25 cellular contexts compared by ENCODE assay signal in genomic region chr7:90966346-90966745, GRCh38.
DNase-seq lines count a peak whose midpoint lies in the region; ATAC-seq and TF ChIP-seq lines count a peak whose summit lies in the region.
"Had no signal": no experiment of that assay in that cellular context is flagged by ENCODE, and none has a peak within 500 bp of the region (broad histone marks: within the 10 kb centered on the region; RNA-seq: fewer than 3 reads in every experiment).

No MANE protein-coding gene starts in this region.

- peak overlapping the region; percentile 74 for H3K27ac Mint-ChIP-seq in memory B cell
- peak overlapping the region; percentile 21 for H3K27ac Mint-ChIP-seq in stimulated activated memory B cell treated with anti-CD40 and anti-IgM and Interleukin-4, amounts not matched to agents 10 μg/mL and 1 μg/mL and 100 μg/mL, for 72 hours
- H3K27ac Mint-ChIP-seq: CD4-positive, alpha-beta T cell; HFFc6; T-cell had no signal

- H3K27me3 Mint-ChIP-seq in memory B cell: no peaks in the 10 kb centered on the region
- no peaks in the 10 kb centered on the region for H3K27me3 Mint-ChIP-seq in stimulated activated memory B cell treated with anti-CD40 and anti-IgM and Interleukin-4, amounts not matched to agents 10 μg/mL and 1 μg/mL and 100 μg/mL, for 72 hours
- H3K27me3 Mint-ChIP-seq: CD4-positive, alpha-beta T cell had no signal

- H3K9me3 ChIP-seq in OCI-LY3 (ENCODE audit: insufficient read depth, low read length): no peaks in the 10 kb centered on the region
- H3K9me3 ChIP-seq: Caco-2 had no signal

- no peak overlapping the region for H3K4me3 Mint-ChIP-seq in memory B cell
- H3K4me3 Mint-ChIP-seq in stimulated activated memory B cell treated with anti-CD40 and anti-IgM and Interleukin-4, amounts not matched to agents 10 μg/mL and 1 μg/mL and 100 μg/mL, for 72 hours: no peak overlapping the region
- H3K4me3 Mint-ChIP-seq: CD4-positive, alpha-beta T cell; HFFc6; T-cell had no signal

- peak; percentile 35 for ATAC-seq in memory B cell (ENCODE audit: low read depth)
- ATAC-seq in stimulated activated memory B cell treated with anti-CD40 and anti-IgM and Interleukin-4, amounts not matched to agents 10 μg/mL and 1 μg/mL and 100 μg/mL, for 72 hours: no peak
- ATAC-seq in GM21576 (IDR thresholded peaks at IDR 0.05; ENCODE audit: unreplicated experiment): no peak
- ATAC-seq in GM18909 (IDR thresholded peaks at IDR 0.05; ENCODE audit: poor library complexity, unreplicated experiment): no peak
- ATAC-seq: GM12878, HepG2, PC-3, SK-N-SH treated with all-trans-retinoic acid at 6 μM for 48 hours, T-cell had no signal

- peaks cover 4% of the 10 kb centered on the region for H3K9me3 Mint-ChIP-seq in memory B cell
- peaks cover 2% of the 10 kb centered on the region for H3K9me3 Mint-ChIP-seq in stimulated activated memory B cell treated with anti-CD40 and anti-IgM and Interleukin-4, amounts not matched to agents 10 μg/mL and 1 μg/mL and 100 μg/mL, for 72 hours
- H3K9me3 Mint-ChIP-seq: CD4-positive, alpha-beta T cell; HFFc6 had no signal

- no peaks in the 10 kb centered on the region for H4K20me1 ChIP-seq in OCI-LY3 (ENCODE audit: insufficient read depth, low read length)

- H3K36me3 Mint-ChIP-seq in memory B cell: peaks cover 39% of the 10 kb centered on the region
- H3K36me3 Mint-ChIP-seq in stimulated activated memory B cell treated with anti-CD40 and anti-IgM and Interleukin-4, amounts not matched to agents 10 μg/mL and 1 μg/mL and 100 μg/mL, for 72 hours: peaks cover 51% of the 10 kb centered on the region
- H3K36me3 Mint-ChIP-seq: T-cell had no signal

- peaks cover 27% of the 10 kb centered on the region for H3K4me1 ChIP-seq in OCI-LY3 (ENCODE audit: low read length)
- H3K4me1 ChIP-seq: Caco-2 had no signal

- H3K27ac ChIP-seq in OCI-LY3 (ENCODE audit: low read length): peak overlapping the region; percentile 29; the same call in 1 of the 2 replicates

- no peak for TF ChIP-seq CTCF in OCI-LY3 (IDR thresholded peaks at IDR 0.05; ENCODE audit: low read depth, low read length)

- H3K79me2 ChIP-seq in OCI-LY3 (ENCODE audit: low read length): no peaks in the 10 kb centered on the region

- H3K4me1 Mint-ChIP-seq in memory B cell: peaks cover 21% of the 10 kb centered on the region
- peaks cover 20% of the 10 kb centered on the region for H3K4me1 Mint-ChIP-seq in stimulated activated memory B cell treated with anti-CD40 and anti-IgM and Interleukin-4, amounts not matched to agents 10 μg/mL and 1 μg/mL and 100 μg/mL, for 72 hours
- H3K4me1 Mint-ChIP-seq: T-cell had no signal

- H3K4me2 ChIP-seq in OCI-LY3 (ENCODE audit: low read length): peak overlapping the region; percentile 40

- H2AFZ ChIP-seq in OCI-LY3 (ENCODE audit: low read depth, low read length): no peak overlapping the region

- H3K4me3 ChIP-seq in OCI-LY3 (ENCODE audit: low read length): no peak overlapping the region
- H3K4me3 ChIP-seq: GM12878 had no signal

- no peak overlapping the region for H3K9ac ChIP-seq in OCI-LY3 (ENCODE audit: low read length)

- DNase-seq in NCI-H146 treated with DMSO at 0.1 percent for 48 hours (lab: John Stamatoyannopoulos, UW; ENCODE audit: unreplicated experiment): peak; percentile 76
- DNase-seq in memory B cell (ENCODE audit: low spot score in 2 of 2): no peak
- DNase-seq in stimulated activated naive CD4-positive, alpha-beta T cell (lab: John Stamatoyannopoulos, UW): no peak
- DNase-seq: Caco-2; CD4-positive, alpha-beta T cell; DMS153; EL; HFFc6; KBM-7; NCI-H1105 treated with DMSO at 0.1 percent for 48 hours; NCI-H187 treated with DMSO at 0.1 percent for 48 hours; NCI-H446 treated with DMSO at 0.1 percent for 48 hours; NCI-H69; NK-92 treated with Interleukin-12 subunit alpha and Interleukin-12 subunit beta, amount 100 ng/mL, for 24 hours; PC-3; RPMI8226; SHP77 treated with DMSO at 0.1 percent for 48 hours; T-cell had no signal

- no peaks in the 10 kb centered on the region for H3K36me3 ChIP-seq in OCI-LY3 (replicated peaks; ENCODE audit: low read depth, low read length)

- no peaks in the 10 kb centered on the region for H3K27me3 ChIP-seq in OCI-LY3 (ENCODE audit: low read depth, low read length)
